Comparison of ENCODE assay signal across 22 cellular contexts in genomic region chr16:63613701-63614100, GRCh38.
A peak's percentile ranks its signal among the peaks of the same experiment; 100 is the strongest.
DNase-seq lines count a peak whose midpoint lies in the region; ATAC-seq, FAIRE-seq and TF ChIP-seq lines count a peak whose summit lies in the region.
"Had no signal": no experiment of that assay in that cellular context is flagged by ENCODE, and none has a peak within 500 bp of the region (broad histone marks: within the 10 kb centered on the region; RNA-seq: fewer than 3 reads in every experiment).

No MANE protein-coding gene starts in this region.

- CTCF ChIA-PET in endothelial cell of umbilical vein (lab: Charles Lee), result interaction anchor here (1.4 to 2.2 kb wide), 2 partner anchors 60 to 152 kb away, joined by 3 to 14 read pairs; no protein-coding TSS in a partner anchor

- H3K79me2 ChIP-seq in endothelial cell of umbilical vein (ENCODE audit: control insufficient read depth, insufficient read depth, low read length) (no peaks in the 10 kb centered on the region), neural progenitor cell (ENCODE audit: low read depth) (no peaks in the 10 kb centered on the region), MM.1S (ENCODE audit: low read length) (no peaks in the 10 kb centered on the region)

- no peaks in the 10 kb centered on the region for H3K36me3 ChIP-seq in RWPE2 (ENCODE audit: low read depth)
- H3K36me3 ChIP-seq in endothelial cell of umbilical vein (ENCODE audit: control insufficient read depth in 2 of 2, extremely low read depth in 1 of 2, insufficient read depth in 2 of 2, low read length in 2 of 2), result no peaks in the 10 kb centered on the region
- H3K36me3 ChIP-seq in neural progenitor cell, result peaks cover 2% of the 10 kb centered on the region
- no peaks in the 10 kb centered on the region for H3K36me3 ChIP-seq in MM.1S (replicated peaks; ENCODE audit: insufficient read depth, low read length)
- no peaks in the 10 kb centered on the region for H3K36me3 ChIP-seq in upper lobe of left lung
- H3K36me3 ChIP-seq: gastroesophageal sphincter, sigmoid colon, stomach had no signal

- H3K9me3 ChIP-seq in RWPE2 (ENCODE audit: severe bottlenecking) (no peaks in the 10 kb centered on the region), endothelial cell of umbilical vein (replicated peaks; ENCODE audit: control insufficient read depth, insufficient read depth, low read length) (no peaks in the 10 kb centered on the region), neural progenitor cell (ENCODE audit: low read depth) (peaks cover 6% of the 10 kb centered on the region), MM.1S (replicated peaks; ENCODE audit: insufficient read depth, low read length) (no peaks in the 10 kb centered on the region), upper lobe of left lung (peaks cover 0 to 7% (median 0%) of the 10 kb centered on the region in 4 donors)
- H3K9me3 ChIP-seq: sigmoid colon had no signal

- no TSS peak for BruUV-seq in endothelial cell of umbilical vein (replicated peaks; lab: Mats Ljungman, UMichigan)

- no peaks in the 10 kb centered on the region for H3K9me2 ChIP-seq in MM.1S (replicated peaks; ENCODE audit: insufficient read depth, low read length)

- H3K4me1 ChIP-seq in RWPE2 (ENCODE audit: insufficient read depth, poor library complexity, severe bottlenecking) (peaks cover 2% of the 10 kb centered on the region), endothelial cell of umbilical vein (ENCODE audit: control insufficient read depth, extremely low read depth, insufficient read depth, low read length) (peaks cover 24% of the 10 kb centered on the region), neural progenitor cell (peaks cover 25% of the 10 kb centered on the region), MM.1S (ENCODE audit: low read length) (peaks cover 10% of the 10 kb centered on the region), upper lobe of left lung (peaks cover 0 to 8% (median 0%) of the 10 kb centered on the region in 4 donors)
- H3K4me1 ChIP-seq: gastroesophageal sphincter had no signal

- peaks cover 7% of the 10 kb centered on the region for H3K27me3 Mint-ChIP-seq in neural progenitor cell (ENCODE audit: insufficient read depth, low read depth)
- H3K27me3 Mint-ChIP-seq: activated CD4-positive, alpha-beta T cell treated with anti-CD3 and anti-CD28 coated beads for 36 hours; CD8-positive, alpha-beta memory T cell had no signal

- H3K27me3 ChIP-seq in RWPE2 (ENCODE audit: insufficient read depth, poor library complexity, severe bottlenecking) (no peaks in the 10 kb centered on the region), endothelial cell of umbilical vein (ENCODE audit: control insufficient read depth in 2 of 2, insufficient read depth in 2 of 2, low read length in 2 of 2) (peaks cover 0 to 1% of the 10 kb centered on the region in 2 experiments), neural progenitor cell (no peaks in the 10 kb centered on the region), MM.1S (replicated peaks; ENCODE audit: insufficient read depth, low read length) (no peaks in the 10 kb centered on the region), upper lobe of left lung (no peaks in the 10 kb centered on the region)
- H3K27me3 ChIP-seq: gastroesophageal sphincter, sigmoid colon had no signal

- intact Hi-C loops in endothelial cell of umbilical vein (cut with micrococcal nuclease), result no loop called here

- peak overlapping the region; percentile 45 for H3K4me2 ChIP-seq in endothelial cell of umbilical vein (ENCODE audit: insufficient read depth, low read length)
- no peak overlapping the region for H3K4me2 ChIP-seq in neural progenitor cell
- H3K4me2 ChIP-seq in MM.1S (ENCODE audit: low read depth, low read length), result no peak overlapping the region
- H3K4me2 ChIP-seq: KMS-11 had no signal

- H3K4me3 ChIP-seq in RWPE2 (ENCODE audit: severe bottlenecking) (no peak overlapping the region), endothelial cell of umbilical vein (replicated peaks in 1 of 3; ENCODE audit: insufficient read depth in 1 of 3, low read depth in 1 of 3, low read length in 3 of 3) (no peak overlapping the region), neural progenitor cell (no peak overlapping the region), MM.1S (ENCODE audit: low read length) (no peak overlapping the region), upper lobe of left lung (no peak overlapping the region)
- H3K4me3 ChIP-seq: gastroesophageal sphincter, sigmoid colon, stomach had no signal

- H4K20me1 ChIP-seq in endothelial cell of umbilical vein (replicated peaks; ENCODE audit: control insufficient read depth, extremely low read depth, insufficient read depth, low read length) (no peaks in the 10 kb centered on the region), neural progenitor cell (ENCODE audit: low read depth) (no peaks in the 10 kb centered on the region), MM.1S (ENCODE audit: insufficient read depth, low read length) (no peaks in the 10 kb centered on the region)

- POLR2A ChIA-PET in endothelial cell of umbilical vein (lab: Charles Lee), result no interaction called here

- ATAC-seq in RWPE2 (ENCODE audit: low read depth) (peak; percentile 59), left lobe of liver (no peak), upper lobe of left lung (ENCODE audit: low FRiP score in 2 of 2) (no peak), HG03442 (IDR thresholded peaks at IDR 0.05; ENCODE audit: unreplicated experiment) (no peak)
- ATAC-seq: activated CD4-positive, alpha-beta T cell treated with anti-CD3 and anti-CD28 coated beads for 36 hours; gastroesophageal sphincter; HCT116 had no signal

- H3K9ac ChIP-seq in endothelial cell of umbilical vein (replicated peaks; ENCODE audit: extremely low read depth, insufficient read depth, low read length), result no peak overlapping the region
- H3K9ac ChIP-seq in neural progenitor cell, result no peak overlapping the region
- H3K9ac ChIP-seq in MM.1S (ENCODE audit: low read length), result no peak overlapping the region
- H3K9ac ChIP-seq: KMS-11 had no signal

- no peak for TF ChIP-seq CTCF in RWPE2 (IDR thresholded peaks at IDR 0.05; ENCODE audit: poor library complexity, severe bottlenecking)
- no peak for TF ChIP-seq CTCF in endothelial cell of umbilical vein (IDR thresholded peaks at IDR 0.05; ENCODE audit: extremely low read depth in 1 of 2, insufficient read depth in 1 of 2, low read depth in 1 of 2, low read length in 2 of 2)
- no peak for TF ChIP-seq CTCF in neural progenitor cell (IDR thresholded peaks at IDR 0.05)
- TF ChIP-seq CTCF in MM.1S (IDR thresholded peaks at IDR 0.05; ENCODE audit: low read length), result no peak
- no peak for TF ChIP-seq CTCF in upper lobe of left lung (IDR thresholded peaks at IDR 0.05)

- FAIRE-seq in endothelial cell of umbilical vein (lab: Jason Lieb, UNC), result no peak
- FAIRE-seq: TTC549 had no signal

- no peaks in the 10 kb centered on the region for H3K9me1 ChIP-seq in endothelial cell of umbilical vein (replicated peaks; ENCODE audit: control insufficient read depth, extremely low read depth, insufficient read depth, low read length)

- TF ChIP-seq EP300 in upper lobe of left lung (IDR thresholded peaks at IDR 0.05), result no peak

- dilution Hi-C loops in endothelial cell of umbilical vein (cut with MboI; ENCODE audit: extremely low pct_ligation_motif_present, low sequenced_read_pairs), result no loop called here

- H3K4me1 Mint-ChIP-seq in neural progenitor cell, result peaks cover 13% of the 10 kb centered on the region
- H3K4me1 Mint-ChIP-seq: activated CD4-positive, alpha-beta T cell treated with anti-CD3 and anti-CD28 coated beads for 36 hours; CD8-positive, alpha-beta memory T cell had no signal

- H3K9me3 Mint-ChIP-seq in neural progenitor cell, result peaks cover 26% of the 10 kb centered on the region

- H3K27ac ChIP-seq in RWPE2 (ENCODE audit: poor library complexity, severe bottlenecking), result no peak overlapping the region
- H3K27ac ChIP-seq in endothelial cell of umbilical vein (ENCODE audit: insufficient read depth, low read depth, low read length), result peak overlapping the region; percentile 58
- H3K27ac ChIP-seq in neural progenitor cell, result peak overlapping the region; percentile 93
- H3K27ac ChIP-seq in MM.1S (ENCODE audit: low read length), result no peak overlapping the region
- H3K27ac ChIP-seq in upper lobe of left lung, result no peak overlapping the region
- H3K27ac ChIP-seq: gastroesophageal sphincter, HL-60, KMS-11, stomach had no signal

- H2AFZ ChIP-seq in endothelial cell of umbilical vein (ENCODE audit: low read depth, low read length) (no peak overlapping the region), neural progenitor cell (replicated peaks) (no peak overlapping the region), MM.1S (ENCODE audit: low read length) (no peak overlapping the region)

- 45 to 56% methylated on average over 1 of the region's 1 CpG for WGBS in upper lobe of left lung, 2 donors

- DNase-seq in DMS53 treated with DMSO at 0.1 percent for 48 hours (lab: John Stamatoyannopoulos, UW; ENCODE audit: unreplicated experiment) (peak; percentile 23), RWPE2 (ENCODE audit: low spot score) (no peak), endothelial cell of umbilical vein (ENCODE audit: low read depth, low spot score) (peak; percentile 84), neural progenitor cell (ENCODE audit: low spot score) (no peak), MM.1S (no peak), left lobe of liver (ENCODE audit: low spot score) (no peak), upper lobe of left lung (no peak)
- DNase-seq: activated CD4-positive, alpha-beta T cell treated with anti-CD3 and anti-CD28 coated beads for 36 hours; activated effector memory CD4-positive, alpha-beta T cell treated with Interleukin-2 at 50 U/mL for 16 hours; amniotic stem cell; CD8-positive, alpha-beta memory T cell; EL; NCI-H1417 treated with DMSO at 0.1 percent for 48 hours; NCI-H774; sigmoid colon; stomach had no signal

- TF ChIP-seq POLR2A in endothelial cell of umbilical vein (IDR thresholded peaks at IDR 0.05; ENCODE audit: low read depth, low read length) (no peak), upper lobe of left lung (IDR thresholded peaks at IDR 0.05) (no peak)

- H3K27ac Mint-ChIP-seq in neural progenitor cell, result no peak overlapping the region
- H3K27ac Mint-ChIP-seq: activated CD4-positive, alpha-beta T cell treated with anti-CD3 and anti-CD28 coated beads for 36 hours; CD8-positive, alpha-beta memory T cell had no signal

- H3K36me3 Mint-ChIP-seq in neural progenitor cell, result no peaks in the 10 kb centered on the region
- H3K36me3 Mint-ChIP-seq: CD8-positive, alpha-beta memory T cell had no signal

- no peak overlapping the region for H3K4me3 Mint-ChIP-seq in neural progenitor cell
- H3K4me3 Mint-ChIP-seq: activated CD4-positive, alpha-beta T cell treated with anti-CD3 and anti-CD28 coated beads for 36 hours; CD8-positive, alpha-beta memory T cell had no signal

- H3F3A ChIP-seq in neural progenitor cell (ENCODE audit: low read depth), result peaks cover 31% of the 10 kb centered on the region
- peaks cover 3% of the 10 kb centered on the region; the same call in 1 of the 2 replicates for H3F3A ChIP-seq in MM.1S (ENCODE audit: insufficient read depth, low read length)

TF ChIP-seq in endothelial cell of umbilical vein, 7 proteins besides CTCF, POLR2A, EP300 and RAD21 (continues in another document):
- peak; percentile 86 for TF ChIP-seq JUN (IDR thresholded peaks at IDR 0.05; ENCODE audit: borderline replicate concordance, insufficient read depth, insufficient read length, low read depth)
- peak; percentile 87 for TF ChIP-seq FOS (IDR thresholded peaks at IDR 0.05; ENCODE audit: borderline replicate concordance, insufficient read depth, low read length)

Comparison
In these comparisons a context has a peak if more than half of its experiments do, and no peak if none do; other contexts are left out.
1. DNase-seq: peak in DMS53 treated with DMSO at 0.1 percent for 48 hours (single experiment) and endothelial cell of umbilical vein (single experiment); none in RWPE2 (single experiment), neural progenitor cell (single experiment), MM.1S (single experiment), left lobe of liver (single experiment) and upper lobe of left lung (0 of 2).
2. H3K27ac ChIP-seq: peak in endothelial cell of umbilical vein (single experiment) and neural progenitor cell (single experiment); none in RWPE2 (single experiment), MM.1S (single experiment) and upper lobe of left lung (0 of 4).